2 cellular contexts compared by ENCODE assay signal in the genomic region with DNA sequence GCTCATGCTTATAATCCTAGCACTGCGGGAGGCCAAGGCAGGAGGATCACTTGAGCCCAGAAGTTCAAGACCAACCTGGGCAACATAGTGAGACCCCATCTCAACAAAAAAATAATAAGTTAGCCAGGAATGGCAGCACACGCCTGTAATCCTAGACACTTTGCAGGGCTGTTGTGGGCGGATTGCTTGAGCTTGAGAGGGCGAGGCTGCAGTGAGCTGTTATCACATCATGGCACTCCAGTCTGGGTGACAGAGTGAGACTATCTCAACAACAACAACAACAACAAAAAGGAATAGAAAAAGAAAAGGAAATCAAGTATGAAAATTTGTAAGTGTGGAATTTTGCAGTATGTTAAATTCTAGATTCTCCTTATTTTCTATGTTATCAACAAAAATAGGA.
TF ChIP-seq lines count a peak whose summit lies in the region.

No MANE protein-coding gene starts in this region.

TF ChIP-seq in HepG2, 621 proteins besides CTCF, POLR2A, EP300 and RAD21 (continued from another document):
- TF ChIP-seq AGO1 (IDR thresholded peaks at IDR 0.05; ENCODE audit: low read depth, low read length, poor library complexity, severe bottlenecking) (no peak), NFE2L1 (CRISPR knock-in tag; IDR thresholded peaks at IDR 0.05; ENCODE audit: borderline replicate concordance) (no peak)
- TF ChIP-seq, protein P1, sequence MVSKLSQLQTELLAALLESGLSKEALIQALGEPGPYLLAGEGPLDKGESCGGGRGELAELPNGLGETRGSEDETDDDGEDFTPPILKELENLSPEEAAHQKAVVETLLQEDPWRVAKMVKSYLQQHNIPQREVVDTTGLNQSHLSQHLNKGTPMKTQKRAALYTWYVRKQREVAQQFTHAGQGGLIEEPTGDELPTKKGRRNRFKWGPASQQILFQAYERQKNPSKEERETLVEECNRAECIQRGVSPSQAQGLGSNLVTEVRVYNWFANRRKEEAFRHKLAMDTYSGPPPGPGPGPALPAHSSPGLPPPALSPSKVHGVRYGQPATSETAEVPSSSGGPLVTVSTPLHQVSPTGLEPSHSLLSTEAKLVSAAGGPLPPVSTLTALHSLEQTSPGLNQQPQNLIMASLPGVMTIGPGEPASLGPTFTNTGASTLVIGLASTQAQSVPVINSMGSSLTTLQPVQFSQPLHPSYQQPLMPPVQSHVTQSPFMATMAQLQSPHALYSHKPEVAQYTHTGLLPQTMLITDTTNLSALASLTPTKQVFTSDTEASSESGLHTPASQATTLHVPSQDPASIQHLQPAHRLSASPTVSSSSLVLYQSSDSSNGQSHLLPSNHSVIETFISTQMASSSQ (IDR thresholded peaks at IDR 0.05; ENCODE audit: low read depth) = no peak
- TF ChIP-seq, protein P1 (CRISPR knock-in tag; IDR thresholded peaks at IDR 0.05; ENCODE audit: borderline replicate concordance) = no peak
- TF ChIP-seq, protein P2, sequence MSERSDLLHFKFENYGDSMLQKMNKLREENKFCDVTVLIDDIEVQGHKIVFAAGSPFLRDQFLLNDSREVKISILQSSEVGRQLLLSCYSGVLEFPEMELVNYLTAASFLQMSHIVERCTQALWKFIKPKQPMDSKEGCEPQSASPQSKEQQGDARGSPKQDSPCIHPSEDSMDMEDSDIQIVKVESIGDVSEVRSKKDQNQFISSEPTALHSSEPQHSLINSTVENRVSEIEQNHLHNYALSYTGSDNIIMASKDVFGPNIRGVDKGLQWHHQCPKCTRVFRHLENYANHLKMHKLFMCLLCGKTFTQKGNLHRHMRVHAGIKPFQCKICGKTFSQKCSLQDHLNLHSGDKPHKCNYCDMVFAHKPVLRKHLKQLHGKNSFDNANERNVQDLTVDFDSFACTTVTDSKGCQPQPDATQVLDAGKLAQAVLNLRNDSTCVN (CRISPR knock-in tag; IDR thresholded peaks at IDR 0.05; ENCODE audit: borderline replicate concordance) = no peak
- TF ChIP-seq, protein P3, sequence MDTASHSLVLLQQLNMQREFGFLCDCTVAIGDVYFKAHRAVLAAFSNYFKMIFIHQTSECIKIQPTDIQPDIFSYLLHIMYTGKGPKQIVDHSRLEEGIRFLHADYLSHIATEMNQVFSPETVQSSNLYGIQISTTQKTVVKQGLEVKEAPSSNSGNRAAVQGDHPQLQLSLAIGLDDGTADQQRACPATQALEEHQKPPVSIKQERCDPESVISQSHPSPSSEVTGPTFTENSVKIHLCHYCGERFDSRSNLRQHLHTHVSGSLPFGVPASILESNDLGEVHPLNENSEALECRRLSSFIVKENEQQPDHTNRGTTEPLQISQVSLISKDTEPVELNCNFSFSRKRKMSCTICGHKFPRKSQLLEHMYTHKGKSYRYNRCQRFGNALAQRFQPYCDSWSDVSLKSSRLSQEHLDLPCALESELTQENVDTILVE (CRISPR knock-in tag; IDR thresholded peaks at IDR 0.05) = no peak

TF ChIP-seq in K562, 482 proteins besides CTCF, POLR2A, EP300 and RAD21 (continues in another document):
- TF ChIP-seq, protein P4, sequence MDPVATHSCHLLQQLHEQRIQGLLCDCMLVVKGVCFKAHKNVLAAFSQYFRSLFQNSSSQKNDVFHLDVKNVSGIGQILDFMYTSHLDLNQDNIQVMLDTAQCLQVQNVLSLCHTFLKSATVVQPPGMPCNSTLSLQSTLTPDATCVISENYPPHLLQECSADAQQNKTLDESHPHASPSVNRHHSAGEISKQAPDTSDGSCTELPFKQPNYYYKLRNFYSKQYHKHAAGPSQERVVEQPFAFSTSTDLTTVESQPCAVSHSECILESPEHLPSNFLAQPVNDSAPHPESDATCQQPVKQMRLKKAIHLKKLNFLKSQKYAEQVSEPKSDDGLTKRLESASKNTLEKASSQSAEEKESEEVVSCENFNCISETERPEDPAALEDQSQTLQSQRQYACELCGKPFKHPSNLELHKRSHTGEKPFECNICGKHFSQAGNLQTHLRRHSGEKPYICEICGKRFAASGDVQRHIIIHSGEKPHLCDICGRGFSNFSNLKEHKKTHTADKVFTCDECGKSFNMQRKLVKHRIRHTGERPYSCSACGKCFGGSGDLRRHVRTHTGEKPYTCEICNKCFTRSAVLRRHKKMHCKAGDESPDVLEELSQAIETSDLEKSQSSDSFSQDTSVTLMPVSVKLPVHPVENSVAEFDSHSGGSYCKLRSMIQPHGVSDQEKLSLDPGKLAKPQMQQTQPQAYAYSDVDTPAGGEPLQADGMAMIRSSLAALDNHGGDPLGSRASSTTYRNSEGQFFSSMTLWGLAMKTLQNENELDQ (CRISPR knock-in tag; IDR thresholded peaks at IDR 0.05; ENCODE audit: borderline replicate concordance) = no peak
- no peak for TF ChIP-seq HCFC1 (IDR thresholded peaks at IDR 0.05; ENCODE audit: low read depth, low read length)
- TF ChIP-seq ZNF41 (CRISPR knock-in tag; conservative IDR thresholded peaks at IDR 0.05) = no peak
- TF ChIP-seq TCF3 (CRISPR knock-in tag; IDR thresholded peaks at IDR 0.05) = peak; percentile 39; the same call in 1 of the 2 replicates
- TF ChIP-seq, protein P5, sequence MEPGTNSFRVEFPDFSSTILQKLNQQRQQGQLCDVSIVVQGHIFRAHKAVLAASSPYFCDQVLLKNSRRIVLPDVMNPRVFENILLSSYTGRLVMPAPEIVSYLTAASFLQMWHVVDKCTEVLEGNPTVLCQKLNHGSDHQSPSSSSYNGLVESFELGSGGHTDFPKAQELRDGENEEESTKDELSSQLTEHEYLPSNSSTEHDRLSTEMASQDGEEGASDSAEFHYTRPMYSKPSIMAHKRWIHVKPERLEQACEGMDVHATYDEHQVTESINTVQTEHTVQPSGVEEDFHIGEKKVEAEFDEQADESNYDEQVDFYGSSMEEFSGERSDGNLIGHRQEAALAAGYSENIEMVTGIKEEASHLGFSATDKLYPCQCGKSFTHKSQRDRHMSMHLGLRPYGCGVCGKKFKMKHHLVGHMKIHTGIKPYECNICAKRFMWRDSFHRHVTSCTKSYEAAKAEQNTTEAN (CRISPR knock-in tag; IDR thresholded peaks at IDR 0.05) = no peak
- no peak for TF ChIP-seq FOXA3 (CRISPR knock-in tag; conservative IDR thresholded peaks at IDR 0.05 in 1 of 2, IDR thresholded peaks at IDR 0.05 in 1 of 2)
- no peak for TF ChIP-seq RFX7 (CRISPR knock-in tag; IDR thresholded peaks at IDR 0.05)
- TF ChIP-seq LARP7 (IDR thresholded peaks at IDR 0.05) = no peak
- TF ChIP-seq ZNF184 (CRISPR knock-in tag; IDR thresholded peaks at IDR 0.05) = no peak
- no peak for TF ChIP-seq XRCC4 (IDR thresholded peaks at IDR 0.05; ENCODE audit: extremely low read depth, insufficient read depth, insufficient read length)
- no peak for TF ChIP-seq ATF7 (IDR thresholded peaks at IDR 0.05)
- 0 out of 4 replicates have a peak, but pooled peaks of 1 of the 2 experiments have one; percentile 15 for TF ChIP-seq TRIM24 (IDR thresholded peaks at IDR 0.05)
- TF ChIP-seq MTF1 (CRISPR knock-in tag; IDR thresholded peaks at IDR 0.05; ENCODE audit: borderline replicate concordance) = no peak
- TF ChIP-seq POLR2B (IDR thresholded peaks at IDR 0.05; ENCODE audit: low read depth, partially characterized antibody) = no peak
- peak; percentile 64 for TF ChIP-seq NCOR1 (IDR thresholded peaks at IDR 0.05)
- TF ChIP-seq TSC22D4 (tag; IDR thresholded peaks at IDR 0.05) = no peak
- TF ChIP-seq ILK (tag; IDR thresholded peaks at IDR 0.05; ENCODE audit: borderline replicate concordance, low read depth) = no peak
- peak; percentile 19 to 24; a peak in 1 of 4 replicates for TF ChIP-seq KDM1A (IDR thresholded peaks at IDR 0.05)
- TF ChIP-seq NFXL1 (CRISPR knock-in tag; IDR thresholded peaks at IDR 0.05) = no peak
- TF ChIP-seq TOE1 (IDR thresholded peaks at IDR 0.05; ENCODE audit: borderline replicate concordance) = no peak
- TF ChIP-seq TOE1 (CRISPR knock-in tag; IDR thresholded peaks at IDR 0.05; ENCODE audit: borderline replicate concordance, low read depth) = no peak
- no peak for TF ChIP-seq ZFP1 (CRISPR knock-in tag; IDR thresholded peaks at IDR 0.05)
- no peak for TF ChIP-seq ZNF224 (CRISPR knock-in tag; IDR thresholded peaks at IDR 0.05)
- no peak for TF ChIP-seq SMAD2 (IDR thresholded peaks at IDR 0.05; ENCODE audit: low read depth, low read length)
- TF ChIP-seq, protein P6, sequence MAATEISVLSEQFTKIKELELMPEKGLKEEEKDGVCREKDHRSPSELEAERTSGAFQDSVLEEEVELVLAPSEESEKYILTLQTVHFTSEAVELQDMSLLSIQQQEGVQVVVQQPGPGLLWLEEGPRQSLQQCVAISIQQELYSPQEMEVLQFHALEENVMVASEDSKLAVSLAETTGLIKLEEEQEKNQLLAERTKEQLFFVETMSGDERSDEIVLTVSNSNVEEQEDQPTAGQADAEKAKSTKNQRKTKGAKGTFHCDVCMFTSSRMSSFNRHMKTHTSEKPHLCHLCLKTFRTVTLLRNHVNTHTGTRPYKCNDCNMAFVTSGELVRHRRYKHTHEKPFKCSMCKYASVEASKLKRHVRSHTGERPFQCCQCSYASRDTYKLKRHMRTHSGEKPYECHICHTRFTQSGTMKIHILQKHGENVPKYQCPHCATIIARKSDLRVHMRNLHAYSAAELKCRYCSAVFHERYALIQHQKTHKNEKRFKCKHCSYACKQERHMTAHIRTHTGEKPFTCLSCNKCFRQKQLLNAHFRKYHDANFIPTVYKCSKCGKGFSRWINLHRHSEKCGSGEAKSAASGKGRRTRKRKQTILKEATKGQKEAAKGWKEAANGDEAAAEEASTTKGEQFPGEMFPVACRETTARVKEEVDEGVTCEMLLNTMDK (IDR thresholded peaks at IDR 0.05; ENCODE audit: borderline replicate concordance, insufficient read depth, low read depth, low read length, poor library complexity, severe bottlenecking) = no peak
- no peak for TF ChIP-seq ZBTB1 (CRISPR knock-in tag; IDR thresholded peaks at IDR 0.05; ENCODE audit: borderline replicate concordance, low read depth)
- TF ChIP-seq, protein P7, sequence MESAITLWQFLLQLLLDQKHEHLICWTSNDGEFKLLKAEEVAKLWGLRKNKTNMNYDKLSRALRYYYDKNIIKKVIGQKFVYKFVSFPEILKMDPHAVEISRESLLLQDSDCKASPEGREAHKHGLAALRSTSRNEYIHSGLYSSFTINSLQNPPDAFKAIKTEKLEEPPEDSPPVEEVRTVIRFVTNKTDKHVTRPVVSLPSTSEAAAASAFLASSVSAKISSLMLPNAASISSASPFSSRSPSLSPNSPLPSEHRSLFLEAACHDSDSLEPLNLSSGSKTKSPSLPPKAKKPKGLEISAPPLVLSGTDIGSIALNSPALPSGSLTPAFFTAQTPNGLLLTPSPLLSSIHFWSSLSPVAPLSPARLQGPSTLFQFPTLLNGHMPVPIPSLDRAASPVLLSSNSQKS (CRISPR knock-in tag; IDR thresholded peaks at IDR 0.05) = no peak
- no peak for TF ChIP-seq KLF16 (IDR thresholded peaks at IDR 0.05)
- TF ChIP-seq ZNF830 (CRISPR knock-in tag; IDR thresholded peaks at IDR 0.05) = no peak
- no peak for TF ChIP-seq MCM3 (IDR thresholded peaks at IDR 0.05)
- TF ChIP-seq, protein P8, sequence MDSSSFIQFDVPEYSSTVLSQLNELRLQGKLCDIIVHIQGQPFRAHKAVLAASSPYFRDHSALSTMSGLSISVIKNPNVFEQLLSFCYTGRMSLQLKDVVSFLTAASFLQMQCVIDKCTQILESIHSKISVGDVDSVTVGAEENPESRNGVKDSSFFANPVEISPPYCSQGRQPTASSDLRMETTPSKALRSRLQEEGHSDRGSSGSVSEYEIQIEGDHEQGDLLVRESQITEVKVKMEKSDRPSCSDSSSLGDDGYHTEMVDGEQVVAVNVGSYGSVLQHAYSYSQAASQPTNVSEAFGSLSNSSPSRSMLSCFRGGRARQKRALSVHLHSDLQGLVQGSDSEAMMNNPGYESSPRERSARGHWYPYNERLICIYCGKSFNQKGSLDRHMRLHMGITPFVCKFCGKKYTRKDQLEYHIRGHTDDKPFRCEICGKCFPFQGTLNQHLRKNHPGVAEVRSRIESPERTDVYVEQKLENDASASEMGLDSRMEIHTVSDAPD (CRISPR knock-in tag; IDR thresholded peaks at IDR 0.05) = no peak
- peak; percentile 54; the same call in 1 of the 2 replicates for TF ChIP-seq TAL1 (IDR thresholded peaks at IDR 0.05)
- peak; percentile 53; the same call in 1 of the 2 replicates for TF ChIP-seq DPF2 (IDR thresholded peaks at IDR 0.05)
- TF ChIP-seq NUFIP1 (IDR thresholded peaks at IDR 0.05; ENCODE audit: partially characterized antibody) = no peak
- TF ChIP-seq, protein P9, sequence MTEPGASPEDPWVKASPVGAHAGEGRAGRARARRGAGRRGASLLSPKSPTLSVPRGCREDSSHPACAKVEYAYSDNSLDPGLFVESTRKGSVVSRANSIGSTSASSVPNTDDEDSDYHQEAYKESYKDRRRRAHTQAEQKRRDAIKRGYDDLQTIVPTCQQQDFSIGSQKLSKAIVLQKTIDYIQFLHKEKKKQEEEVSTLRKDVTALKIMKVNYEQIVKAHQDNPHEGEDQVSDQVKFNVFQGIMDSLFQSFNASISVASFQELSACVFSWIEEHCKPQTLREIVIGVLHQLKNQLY (CRISPR knock-in tag; conservative IDR thresholded peaks at IDR 0.05) = no peak
- TF ChIP-seq SP2 (IDR thresholded peaks at IDR 0.05; ENCODE audit: extremely low read depth, low read depth, low read length, poor library complexity, severe bottlenecking) = no peak
- no peak for TF ChIP-seq CBX5 (IDR thresholded peaks at IDR 0.05; ENCODE audit: borderline replicate concordance, low read depth)
- peak; percentile 69 for TF ChIP-seq ARID1B (IDR thresholded peaks at IDR 0.05)
- no peak for TF ChIP-seq ZC3H8 (IDR thresholded peaks at IDR 0.05)
- TF ChIP-seq ZNF384 (IDR thresholded peaks at IDR 0.05; ENCODE audit: low read depth, low read length) = no peak
- TF ChIP-seq NFIC (IDR thresholded peaks at IDR 0.05) = 0 out of 2 replicates have a peak, but pooled peaks have one; percentile 15
- peak; percentile 16 for TF ChIP-seq RBM25 (IDR thresholded peaks at IDR 0.05; ENCODE audit: low read depth, low read length, severe bottlenecking)
- no peak for TF ChIP-seq ZNF324 (CRISPR knock-in tag; IDR thresholded peaks at IDR 0.05)
- no peak for TF ChIP-seq ESRRA (IDR thresholded peaks at IDR 0.05; ENCODE audit: borderline replicate concordance, low read depth)
- no peak for TF ChIP-seq TEAD1 (CRISPR knock-in tag; IDR thresholded peaks at IDR 0.05)
